ENCODE assay signal across 8 cellular contexts in the genomic region with DNA sequence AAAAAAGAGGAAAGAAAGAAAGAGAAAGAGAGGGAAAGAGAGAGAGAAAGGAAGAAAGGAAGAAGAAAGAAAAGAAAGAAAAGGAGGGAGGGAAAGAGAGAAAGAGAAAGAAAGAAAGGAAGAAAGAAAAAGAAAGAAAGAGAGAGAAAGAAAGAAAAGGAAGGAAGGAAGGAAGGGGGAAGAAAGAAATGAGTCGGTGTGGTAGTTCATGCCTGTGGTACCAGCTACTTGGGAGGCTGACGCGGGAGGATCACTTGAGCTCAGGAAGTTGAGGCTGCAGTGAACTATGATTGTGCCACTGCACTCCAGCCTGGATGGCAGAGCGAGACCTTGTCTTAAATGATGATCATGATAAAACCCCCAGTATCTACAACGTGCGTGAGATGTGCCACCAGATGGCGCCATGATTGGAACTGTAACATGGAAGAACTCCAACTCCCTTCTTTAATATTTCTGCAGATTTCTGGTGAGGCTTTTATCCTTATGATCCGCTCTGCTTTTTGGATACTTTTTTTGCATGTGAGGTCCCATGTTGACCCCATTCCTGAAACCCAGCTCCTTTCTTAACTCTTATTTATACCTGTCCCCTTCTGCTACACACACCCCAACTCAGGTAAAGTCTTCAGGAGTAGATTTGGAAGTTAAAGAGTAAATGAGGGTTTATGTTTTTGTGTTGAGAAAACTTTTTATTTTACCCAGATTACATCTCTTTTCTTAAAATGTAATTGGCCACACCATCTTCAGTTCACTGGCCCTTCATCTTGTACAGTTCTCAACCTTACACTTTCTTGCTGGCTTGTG. TPM values are rescaled to one million over a fixed set of nuclear protein-coding genes. Genes with fewer than 3 reads are reported as not detected.
DNase-seq lines count a peak whose midpoint lies in the region; ATAC-seq and TF ChIP-seq lines count a peak whose summit lies in the region.

No MANE protein-coding gene starts in this region.

- no peaks in the 10 kb centered on the region for H3K36me3 ChIP-seq in DOHH2 (ENCODE audit: control insufficient read depth, low read length)
- no peaks in the 10 kb centered on the region for H3K36me3 ChIP-seq in OCI-LY1 (ENCODE audit: insufficient read depth, low read length)

- peaks cover 23% of the 10 kb centered on the region for H3K27me3 Mint-ChIP-seq in nephron progenitor cell (ENCODE audit: low read depth, poor library complexity)

- H4K20me1 ChIP-seq in DOHH2 (ENCODE audit: control insufficient read depth, insufficient read depth, low read depth, low read length), result no peaks in the 10 kb centered on the region
- H4K20me1 ChIP-seq in OCI-LY1 (ENCODE audit: insufficient read depth, low read length), result no peaks in the 10 kb centered on the region

- H3K4me1 ChIP-seq in DOHH2 (ENCODE audit: control insufficient read depth, low read length) (no peaks in the 10 kb centered on the region), OCI-LY1 (ENCODE audit: insufficient read depth, low read length, severe bottlenecking) (no peaks in the 10 kb centered on the region)

- no peaks in the 10 kb centered on the region for H3K9me3 ChIP-seq in DOHH2 (ENCODE audit: control insufficient read depth, insufficient read depth, low read length)
- no peaks in the 10 kb centered on the region for H3K9me3 ChIP-seq in OCI-LY1 (ENCODE audit: low read length)

- no peaks in the 10 kb centered on the region for H3K36me3 Mint-ChIP-seq in nephron progenitor cell (ENCODE audit: low read depth)

- H3K4me1 Mint-ChIP-seq in nephron progenitor cell, result no peaks in the 10 kb centered on the region

- no peak overlapping the region for H3K27ac Mint-ChIP-seq in nephron progenitor cell

- H3K9me3 Mint-ChIP-seq in nephron progenitor cell, result no peaks in the 10 kb centered on the region

- H3K9me2 ChIP-seq in DOHH2 (replicated peaks; ENCODE audit: control insufficient read depth, low read length), result no peaks in the 10 kb centered on the region
- H3K9me2 ChIP-seq in OCI-LY1 (ENCODE audit: low read depth, low read length), result no peaks in the 10 kb centered on the region

- H3K27ac ChIP-seq in DOHH2 (ENCODE audit: low read depth, low read length), result no peak overlapping the region
- no peak overlapping the region for H3K27ac ChIP-seq in OCI-LY1 (ENCODE audit: low read depth, low read length, poor library complexity, severe bottlenecking)

- H3K4me3 ChIP-seq in DOHH2 (ENCODE audit: low read length) (no peak overlapping the region), OCI-LY1 (ENCODE audit: low read depth, low read length, poor library complexity, severe bottlenecking) (no peak overlapping the region)

- no peak overlapping the region for H3K9ac ChIP-seq in OCI-LY1 (ENCODE audit: low read length)

- TF ChIP-seq CTCF in DOHH2 (IDR thresholded peaks at IDR 0.05; ENCODE audit: low read depth, low read length, poor library complexity, severe bottlenecking) (peak; percentile 77), OCI-LY1 (IDR thresholded peaks at IDR 0.05; ENCODE audit: low read length) (peak; percentile 75), nephron progenitor cell (IDR thresholded peaks at IDR 0.05) (peak; percentile 67)

- H3K27me3 ChIP-seq in DOHH2 (ENCODE audit: control insufficient read depth, low read length) (peaks cover 8% of the 10 kb centered on the region), OCI-LY1 (ENCODE audit: insufficient read depth, low read length) (0 out of 2 replicates have a peak, but pooled peaks cover 3% of the 10 kb centered on the region)

- no peaks in the 10 kb centered on the region for H3F3A ChIP-seq in DOHH2 (ENCODE audit: control insufficient read depth, insufficient read depth)
- no peaks in the 10 kb centered on the region for H3F3A ChIP-seq in OCI-LY1 (ENCODE audit: insufficient read depth, low read length)

- no peak overlapping the region for H2AFZ ChIP-seq in OCI-LY1 (ENCODE audit: low read length)

- H3K79me2 ChIP-seq in DOHH2 (ENCODE audit: control insufficient read depth, low read length), result no peaks in the 10 kb centered on the region
- H3K79me2 ChIP-seq in OCI-LY1 (ENCODE audit: insufficient read depth, low read length), result no peaks in the 10 kb centered on the region

- peak; percentile 41 for ATAC-seq in esophagus mucosa
- no peak for ATAC-seq in HG02642 (IDR thresholded peaks at IDR 0.05; ENCODE audit: poor library complexity, unreplicated experiment)

- H3K4me3 Mint-ChIP-seq in nephron progenitor cell, result no peak overlapping the region

- DNase-seq in HS-5 (ENCODE audit: low read depth), result peak; percentile 32
- peak; percentile 73 for DNase-seq in activated CD8-positive, alpha-beta memory T cell treated with anti-CD3 and anti-CD28 coated beads, Interleukin-2, amount 50 U/mL, for 4 hours
- DNase-seq in nephron progenitor cell, result peak; percentile 76
- DNase-seq in stimulated activated naive CD4-positive, alpha-beta T cell treated with Interleukin-2 at 50 U/mL for 16 hours (lab: John Stamatoyannopoulos, UW), result peak; percentile 62

- H3K4me2 ChIP-seq in DOHH2 (ENCODE audit: low read length) (no peak overlapping the region), OCI-LY1 (ENCODE audit: low read length) (no peak overlapping the region)

RNA-seq across cellular contexts. Expression of a gene that starts 25.6 kb away (rescaled TPM):
- total RNA-seq in esophagus mucosa, result 0.52 TPM

RNA-seq across cellular contexts. Expression of a gene that starts 29.9 kb away (rescaled TPM):
- total RNA-seq in esophagus mucosa, result not detected

RNA-seq across cellular contexts. Expression of a gene that starts 56.8 kb away (rescaled TPM):
- not detected for total RNA-seq in esophagus mucosa
